30 cellular contexts compared by ENCODE assay signal in genomic region chr16:47849736-47850135, GRCh38.
"Had no signal": no experiment of that assay in that cellular context is flagged by ENCODE, and none has a peak within 500 bp of the region (broad histone marks: within the 10 kb centered on the region; RNA-seq: fewer than 3 reads in every experiment).

No MANE protein-coding gene starts in this region.

- H3K4me1 Mint-ChIP-seq: activated CD4-positive, alpha-beta memory T cell treated with anti-CD3 and anti-CD28 coated beads, Interleukin-2, amount 10 ng/mL, durations not matched to agents 7 days and 5 days; activated CD8-positive, alpha-beta memory T cell treated with anti-CD3 and anti-CD28 coated beads, Interleukin-2, amount 10 ng/mL, durations not matched to agents 7 days and 5 days; activated naive CD4-positive, alpha-beta T cell treated with anti-CD3 and anti-CD28 coated beads, Interleukin-2, amount 10 ng/mL, durations not matched to agents 7 days and 5 days; activated naive CD8-positive, alpha-beta T cell treated with anti-CD3 and anti-CD28 coated beads, Interleukin-2, amount 50 U/mL, for 24 hours had no signal

- H3K27me3 ChIP-seq: brain microvascular endothelial cell, Peyer's patch had no signal

- H3K4me3 ChIP-seq: Peyer's patch had no signal

- H3K27ac Mint-ChIP-seq: activated CD4-positive, alpha-beta memory T cell treated with anti-CD3 and anti-CD28 coated beads, Interleukin-2, amount 10 ng/mL, durations not matched to agents 7 days and 5 days; activated CD8-positive, alpha-beta memory T cell treated with anti-CD3 and anti-CD28 coated beads, Interleukin-2, amount 10 ng/mL, durations not matched to agents 7 days and 5 days; activated naive CD4-positive, alpha-beta T cell treated with anti-CD3 and anti-CD28 coated beads, Interleukin-2, amount 10 ng/mL, durations not matched to agents 7 days and 5 days; activated naive CD8-positive, alpha-beta T cell; activated naive CD8-positive, alpha-beta T cell treated with anti-CD3 and anti-CD28 coated beads, Interleukin-2, amount 50 U/mL, for 24 hours had no signal

- H3K4me3 Mint-ChIP-seq: activated CD4-positive, alpha-beta memory T cell treated with anti-CD3 and anti-CD28 coated beads, Interleukin-2, amount 10 ng/mL, durations not matched to agents 7 days and 5 days; activated CD8-positive, alpha-beta memory T cell treated with anti-CD3 and anti-CD28 coated beads, Interleukin-2, amount 10 ng/mL, durations not matched to agents 7 days and 5 days; activated naive CD4-positive, alpha-beta T cell treated with anti-CD3 and anti-CD28 coated beads, Interleukin-2, amount 10 ng/mL, durations not matched to agents 7 days and 5 days; activated naive CD8-positive, alpha-beta T cell; activated naive CD8-positive, alpha-beta T cell treated with anti-CD3 and anti-CD28 coated beads, Interleukin-2, amount 50 U/mL, for 24 hours had no signal

- ATAC-seq: activated CD8-positive, alpha-beta memory T cell treated with anti-CD3 and anti-CD28 coated beads, Interleukin-2, amount 10 ng/mL, durations not matched to agents 7 days and 5 days; activated naive CD8-positive, alpha-beta T cell treated with anti-CD3 and anti-CD28 coated beads, Interleukin-2, amount 50 U/mL, for 24 hours; PC-3 had no signal

- H3K27ac ChIP-seq: brain microvascular endothelial cell, Peyer's patch, WERI-Rb-1 had no signal

- H3K27me3 Mint-ChIP-seq: activated CD4-positive, alpha-beta memory T cell treated with anti-CD3 and anti-CD28 coated beads, Interleukin-2, amount 10 ng/mL, durations not matched to agents 7 days and 5 days; activated CD8-positive, alpha-beta memory T cell treated with anti-CD3 and anti-CD28 coated beads, Interleukin-2, amount 10 ng/mL, durations not matched to agents 7 days and 5 days; activated naive CD4-positive, alpha-beta T cell treated with anti-CD3 and anti-CD28 coated beads, Interleukin-2, amount 10 ng/mL, durations not matched to agents 7 days and 5 days; activated naive CD8-positive, alpha-beta T cell; activated naive CD8-positive, alpha-beta T cell treated with anti-CD3 and anti-CD28 coated beads, Interleukin-2, amount 50 U/mL, for 24 hours had no signal

- H3K36me3 ChIP-seq: brain microvascular endothelial cell, Peyer's patch, WERI-Rb-1 had no signal

- DNase-seq: activated CD4-positive, alpha-beta memory T cell treated with anti-CD3 and anti-CD28 coated beads, Interleukin-2, amount 10 ng/mL, durations not matched to agents 7 days and 5 days; activated CD4-positive, alpha-beta T cell treated with anti-CD3 and anti-CD28 coated beads for 1 hour; activated CD4-positive, alpha-beta T cell treated with anti-CD3 and anti-CD28 coated beads for 48 hours; activated CD4-positive, CD25-positive, alpha-beta regulatory T cell; activated CD8-positive, alpha-beta memory T cell treated with anti-CD3 and anti-CD28 coated beads for 24 hours; activated CD8-positive, alpha-beta memory T cell treated with anti-CD3 and anti-CD28 coated beads, Interleukin-2, amount 10 ng/mL, durations not matched to agents 7 days and 5 days; activated CD8-positive, alpha-beta memory T cell treated with anti-CD3 and anti-CD28 coated beads, Interleukin-2, amount 50 U/mL, for 48 hours; activated effector memory CD4-positive, alpha-beta T cell treated with Interleukin-2 at 50 U/mL for 16 hours; activated naive CD4-positive, alpha-beta T cell treated with anti-CD3 and anti-CD28 coated beads, Interleukin-2, amount 10 ng/mL, durations not matched to agents 7 days and 5 days; activated naive CD8-positive, alpha-beta T cell treated with anti-CD3 and anti-CD28 coated beads, Interleukin-2, amount 50 U/mL, for 24 hours; activated T-cell treated with anti-CD3 and anti-CD28 coated beads, Interleukin-2, amount 50 U/mL, for 48 hours; aorta; brain microvascular endothelial cell; central memory CD4-positive, alpha-beta T cell; NCI-H1105; NCI-H1417 treated with DMSO at 0.1 percent for 48 hours; NCI-H187 treated with DMSO at 0.1 percent for 48 hours; NCI-H2081; NCI-H2171 treated with DMSO at 0.1 percent for 48 hours; NCI-H226; NCI-H524 treated with DMSO at 0.1 percent for 48 hours; NK-92 treated with Interleukin-12 subunit alpha and Interleukin-12 subunit beta, amount 100 ng/mL, for 24 hours; PC-3; Peyer's patch; RPMI8226; SIG-M5; SW 1271; T1000; WERI-Rb-1 had no signal

- H3K4me1 ChIP-seq: Peyer's patch had no signal

- H3K36me3 Mint-ChIP-seq: activated CD8-positive, alpha-beta memory T cell treated with anti-CD3 and anti-CD28 coated beads, Interleukin-2, amount 10 ng/mL, durations not matched to agents 7 days and 5 days; activated naive CD4-positive, alpha-beta T cell treated with anti-CD3 and anti-CD28 coated beads, Interleukin-2, amount 10 ng/mL, durations not matched to agents 7 days and 5 days; activated naive CD8-positive, alpha-beta T cell had no signal
